18 cellular contexts compared by ENCODE assay signal in genomic region chr15:59999064-59999377, GRCh38. TPM values are rescaled to one million over a fixed set of nuclear protein-coding genes. Genes with fewer than 3 reads are reported as not detected.
DNase-seq lines count a peak whose midpoint lies in the region; TF ChIP-seq lines count a peak whose summit lies in the region.
"Had no signal": no experiment of that assay in that cellular context is flagged by ENCODE, and none has a peak within 500 bp of the region (broad histone marks: within the 10 kb centered on the region; RNA-seq: fewer than 3 reads in every experiment).

No MANE protein-coding gene starts in this region.

- H4K20me1 ChIP-seq in osteoblast (ENCODE audit: insufficient read depth, low read length): no peaks in the 10 kb centered on the region

- intact Hi-C loops in activated CD4-positive, alpha-beta memory T cell treated with anti-CD3 and anti-CD28 coated beads for 36 hours (cut with micrococcal nuclease): loop anchor here (10.0 kb wide), 1 partner anchor 244 kb away; no protein-coding TSS in a partner anchor

- no peak overlapping the region for H3K27ac Mint-ChIP-seq in activated CD4-positive, alpha-beta memory T cell treated with anti-CD3 and anti-CD28 coated beads, Interleukin-2, amount 10 ng/mL, durations not matched to agents 7 days and 5 days
- H3K27ac Mint-ChIP-seq in activated CD4-positive, alpha-beta memory T cell treated with anti-CD3 and anti-CD28 coated beads for 36 hours: no peak overlapping the region
- no peak overlapping the region for H3K27ac Mint-ChIP-seq in endothelial cell (ENCODE audit: unreplicated experiment)
- H3K27ac Mint-ChIP-seq: stimulated activated effector memory CD8-positive, alpha-beta T cell treated with anti-CD3 and anti-CD28 coated beads, Interleukin-12 subunit alpha, Interleukin-12 subunit beta, amount 100 ng/mL, for 72 hours had no signal

- TF ChIP-seq CTCF in endothelial cell (IDR thresholded peaks at IDR 0.05; ENCODE audit: unreplicated experiment): no peak
- TF ChIP-seq CTCF in osteoblast (IDR thresholded peaks at IDR 0.05; ENCODE audit: extremely low read depth, low read depth, low read length): no peak

- CTCF ChIA-PET in activated CD4-positive, alpha-beta memory T cell treated with anti-CD3 and anti-CD28 coated beads, Interleukin-2, amount 10 ng/mL, durations not matched to agents 7 days and 5 days (lab: Charles Lee): interaction anchor here (4.5 kb wide), 1 partner anchor 82 kb away, joined by 43 read pairs; no protein-coding TSS in a partner anchor
- CTCF ChIA-PET in activated CD4-positive, alpha-beta memory T cell treated with anti-CD3 and anti-CD28 coated beads for 36 hours (lab: Charles Lee): interaction anchor here (1.3 to 3.3 kb wide), 3 partner anchors 148 to 328 kb away, joined by 3 to 13 read pairs (median 4); no protein-coding TSS in a partner anchor

- H3K4me3 ChIP-seq in HUES64 (ENCODE audit: low read length): peak overlapping the region; percentile 62
- no peak overlapping the region for H3K4me3 ChIP-seq in osteoblast (ENCODE audit: insufficient read depth, low read length)
- H3K4me3 ChIP-seq: ovary, SK-N-MC, skin epidermis had no signal

- H3K4me1 ChIP-seq in HUES64 (ENCODE audit: insufficient read depth, low read length): peaks cover 61% of the 10 kb centered on the region
- no peaks in the 10 kb centered on the region for H3K4me1 ChIP-seq in osteoblast (ENCODE audit: insufficient read depth, low read length)
- H3K4me1 ChIP-seq: foreskin keratinocyte had no signal

- H3K9me3 ChIP-seq in HUES64 (ENCODE audit: insufficient read depth, low read depth, low read length): no peaks in the 10 kb centered on the region
- no peaks in the 10 kb centered on the region for H3K9me3 ChIP-seq in osteoblast (ENCODE audit: low read depth, low read length)
- H3K9me3 ChIP-seq: ovary had no signal

- POLR2A ChIA-PET in activated CD4-positive, alpha-beta memory T cell treated with anti-CD3 and anti-CD28 coated beads, Interleukin-2, amount 10 ng/mL, durations not matched to agents 7 days and 5 days (lab: Charles Lee): no interaction called here
- POLR2A ChIA-PET in activated CD4-positive, alpha-beta memory T cell treated with anti-CD3 and anti-CD28 coated beads for 36 hours (lab: Charles Lee): no interaction called here

- no peak for TF ChIP-seq POLR2A in erythroblast (IDR thresholded peaks at IDR 0.05; ENCODE audit: low read length)

- 0% methylated on average over 2 of the region's 4 CpGs for WGBS in HUES64

- H3K27me3 ChIP-seq in HUES64 (ENCODE audit: insufficient read depth, low read length): peaks cover 96% of the 10 kb centered on the region
- peaks cover 99% of the 10 kb centered on the region for H3K27me3 ChIP-seq in osteoblast (ENCODE audit: insufficient read depth, low read length)

- H3K9me3 Mint-ChIP-seq in activated CD4-positive, alpha-beta memory T cell treated with anti-CD3 and anti-CD28 coated beads, Interleukin-2, amount 10 ng/mL, durations not matched to agents 7 days and 5 days: no peaks in the 10 kb centered on the region
- H3K9me3 Mint-ChIP-seq in activated CD4-positive, alpha-beta memory T cell treated with anti-CD3 and anti-CD28 coated beads for 36 hours: peaks cover 3% of the 10 kb centered on the region
- no peaks in the 10 kb centered on the region for H3K9me3 Mint-ChIP-seq in endothelial cell (ENCODE audit: unreplicated experiment)

- H3K4me2 ChIP-seq in osteoblast (ENCODE audit: insufficient read depth, low read length): no peak overlapping the region

- peak overlapping the region; percentile 76; the same call in 1 of the 2 replicates for H3K27ac ChIP-seq in HUES64 (ENCODE audit: low read depth, low read length)
- no peak overlapping the region for H3K27ac ChIP-seq in osteoblast (ENCODE audit: low read depth, low read length)
- H3K27ac ChIP-seq: foreskin keratinocyte, ovary, SK-N-MC, skin epidermis, WERI-Rb-1 had no signal

- no peaks in the 10 kb centered on the region for H3K79me2 ChIP-seq in osteoblast (ENCODE audit: insufficient read depth, low read length)

- no peak overlapping the region for H2AFZ ChIP-seq in osteoblast (ENCODE audit: low read length)

- DNase-seq in activated CD4-positive, alpha-beta memory T cell treated with anti-CD3 and anti-CD28 coated beads, Interleukin-2, amount 10 ng/mL, durations not matched to agents 7 days and 5 days: no peak
- DNase-seq in activated CD4-positive, alpha-beta memory T cell treated with anti-CD3 and anti-CD28 coated beads for 36 hours: no peak
- DNase-seq in endothelial cell (ENCODE audit: low spot score) (no peak), osteoblast (ENCODE audit: insufficient read length, low spot score, missing footprints) (peak; percentile 9), SW 1271 (lab: John Stamatoyannopoulos, UW) (no peak), T1000 (lab: John Stamatoyannopoulos, UW) (no peak), erythroblast (lab: John Stamatoyannopoulos, UW) (no peak)
- DNase-seq: activated CD8-positive, alpha-beta memory T cell treated with anti-CD3 and anti-CD28 coated beads, Interleukin-2, amount 50 U/mL, for 4 hours; foreskin keratinocyte; IMR-90; NCI-H1048; ovary; trophoblast cell; WERI-Rb-1 had no signal

- H3K27me3 Mint-ChIP-seq in activated CD4-positive, alpha-beta memory T cell treated with anti-CD3 and anti-CD28 coated beads, Interleukin-2, amount 10 ng/mL, durations not matched to agents 7 days and 5 days: peaks cover 98% of the 10 kb centered on the region
- peaks cover 96% of the 10 kb centered on the region for H3K27me3 Mint-ChIP-seq in activated CD4-positive, alpha-beta memory T cell treated with anti-CD3 and anti-CD28 coated beads for 36 hours
- H3K27me3 Mint-ChIP-seq in endothelial cell (ENCODE audit: unreplicated experiment): peaks cover 11% of the 10 kb centered on the region

- H3K4me3 Mint-ChIP-seq in activated CD4-positive, alpha-beta memory T cell treated with anti-CD3 and anti-CD28 coated beads, Interleukin-2, amount 10 ng/mL, durations not matched to agents 7 days and 5 days: peak overlapping the region; percentile 14
- no peak overlapping the region for H3K4me3 Mint-ChIP-seq in activated CD4-positive, alpha-beta memory T cell treated with anti-CD3 and anti-CD28 coated beads for 36 hours
- peak overlapping the region; percentile 87 for H3K4me3 Mint-ChIP-seq in endothelial cell (ENCODE audit: unreplicated experiment)
- H3K4me3 Mint-ChIP-seq: stimulated activated effector memory CD8-positive, alpha-beta T cell treated with anti-CD3 and anti-CD28 coated beads, Interleukin-12 subunit alpha, Interleukin-12 subunit beta, amount 100 ng/mL, for 72 hours had no signal

- peaks cover 28% of the 10 kb centered on the region for H3K36me3 Mint-ChIP-seq in activated CD4-positive, alpha-beta memory T cell treated with anti-CD3 and anti-CD28 coated beads, Interleukin-2, amount 10 ng/mL, durations not matched to agents 7 days and 5 days (ENCODE audit: low read depth)
- H3K36me3 Mint-ChIP-seq in activated CD4-positive, alpha-beta memory T cell treated with anti-CD3 and anti-CD28 coated beads for 36 hours: peaks cover 5% of the 10 kb centered on the region
- no peaks in the 10 kb centered on the region for H3K36me3 Mint-ChIP-seq in endothelial cell (ENCODE audit: low read depth, unreplicated experiment)

- H3K36me3 ChIP-seq in HUES64 (ENCODE audit: insufficient read depth, low read length): no peaks in the 10 kb centered on the region
- no peaks in the 10 kb centered on the region for H3K36me3 ChIP-seq in osteoblast (ENCODE audit: insufficient read depth, low read length)
- H3K36me3 ChIP-seq: ovary, WERI-Rb-1 had no signal

- peak overlapping the region; percentile 48; the same call in 1 of the 2 replicates for H3K9ac ChIP-seq in HUES64 (ENCODE audit: low read depth, low read length)

- peaks cover 90% of the 10 kb centered on the region for H3K4me1 Mint-ChIP-seq in activated CD4-positive, alpha-beta memory T cell treated with anti-CD3 and anti-CD28 coated beads, Interleukin-2, amount 10 ng/mL, durations not matched to agents 7 days and 5 days
- H3K4me1 Mint-ChIP-seq in activated CD4-positive, alpha-beta memory T cell treated with anti-CD3 and anti-CD28 coated beads for 36 hours (ENCODE audit: low read depth): peaks cover 64% of the 10 kb centered on the region
- H3K4me1 Mint-ChIP-seq in endothelial cell (ENCODE audit: unreplicated experiment): peaks cover 72% of the 10 kb centered on the region

RNA-seq across cellular contexts. Expression of gene FOXB1, which starts 5.1 kb away (rescaled TPM):
- 1 to 10 TPM; 3.7 to 5.2 TPM for total RNA-seq in activated CD4-positive, alpha-beta memory T cell treated with anti-CD3 and anti-CD28 coated beads, Interleukin-2, amount 10 ng/mL, durations not matched to agents 7 days and 5 days
- total RNA-seq in activated CD4-positive, alpha-beta memory T cell treated with anti-CD3 and anti-CD28 coated beads for 36 hours: 1 to 10 TPM; 1.5 to 2.0 TPM
- 16.4 TPM for polyA plus RNA-seq in HUES64 (2013, experiment 1 of 2)
- 23.1 TPM for polyA plus RNA-seq in HUES64 (2013, experiment 2 of 2)
- total RNA-seq in endothelial cell (ENCODE audit: unreplicated experiment) (6.7 TPM), osteoblast (not detected in 2 replicates)
- total RNA-seq: foreskin keratinocyte, IMR-90 had no signal
- polyA plus RNA-seq: foreskin keratinocyte, IMR-90, ovary had no signal
